Comparison of ENCODE assay signal across 1 cellular context in the genomic region with DNA sequence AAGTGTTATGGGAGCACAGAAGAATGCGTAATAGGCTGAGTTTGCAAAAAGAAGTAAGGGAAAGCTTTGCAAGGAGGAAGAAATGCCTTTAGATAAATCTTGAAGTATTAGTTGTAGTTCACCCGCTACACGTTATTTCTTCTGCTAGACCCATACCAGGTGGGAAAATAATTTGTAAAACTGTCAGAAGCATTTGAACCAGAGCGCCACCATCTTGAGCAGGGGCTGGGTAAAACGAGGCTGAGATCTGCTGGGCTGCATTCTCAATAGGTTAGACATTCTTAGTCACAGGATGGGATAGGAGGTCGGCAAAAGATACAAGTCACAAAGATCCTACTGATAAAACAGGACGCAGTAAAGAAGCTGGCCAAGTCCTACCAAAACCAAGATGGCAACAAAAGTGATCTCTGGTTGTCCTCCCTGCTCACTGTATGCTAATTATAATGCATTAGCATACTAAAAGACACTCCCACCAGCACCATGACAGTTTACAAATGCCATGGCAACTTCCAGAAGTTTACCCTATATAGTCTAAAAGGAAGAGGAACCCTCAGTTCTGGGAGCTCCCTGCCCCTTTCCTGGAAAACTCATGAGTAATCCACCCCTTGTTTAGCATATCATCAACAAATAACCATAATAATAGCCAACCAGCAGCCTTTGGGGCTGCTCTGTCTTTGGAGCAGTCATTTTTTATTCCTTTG.
TF ChIP-seq lines count a peak whose summit lies in the region.

No MANE protein-coding gene starts in this region.

TF ChIP-seq in K562, 482 proteins besides CTCF, POLR2A, EP300 and RAD21 (continued from another document and continues in another):
- TF ChIP-seq, protein P1, sequence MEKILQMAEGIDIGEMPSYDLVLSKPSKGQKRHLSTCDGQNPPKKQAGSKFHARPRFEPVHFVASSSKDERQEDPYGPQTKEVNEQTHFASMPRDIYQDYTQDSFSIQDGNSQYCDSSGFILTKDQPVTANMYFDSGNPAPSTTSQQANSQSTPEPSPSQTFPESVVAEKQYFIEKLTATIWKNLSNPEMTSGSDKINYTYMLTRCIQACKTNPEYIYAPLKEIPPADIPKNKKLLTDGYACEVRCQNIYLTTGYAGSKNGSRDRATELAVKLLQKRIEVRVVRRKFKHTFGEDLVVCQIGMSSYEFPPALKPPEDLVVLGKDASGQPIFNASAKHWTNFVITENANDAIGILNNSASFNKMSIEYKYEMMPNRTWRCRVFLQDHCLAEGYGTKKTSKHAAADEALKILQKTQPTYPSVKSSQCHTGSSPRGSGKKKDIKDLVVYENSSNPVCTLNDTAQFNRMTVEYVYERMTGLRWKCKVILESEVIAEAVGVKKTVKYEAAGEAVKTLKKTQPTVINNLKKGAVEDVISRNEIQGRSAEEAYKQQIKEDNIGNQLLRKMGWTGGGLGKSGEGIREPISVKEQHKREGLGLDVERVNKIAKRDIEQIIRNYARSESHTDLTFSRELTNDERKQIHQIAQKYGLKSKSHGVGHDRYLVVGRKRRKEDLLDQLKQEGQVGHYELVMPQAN (IDR thresholded peaks at IDR 0.05; ENCODE audit: borderline replicate concordance): no peak
- no peak for TF ChIP-seq PCBP1 (IDR thresholded peaks at IDR 0.05; ENCODE audit: low read depth, low read length, poor library complexity, severe bottlenecking)
- TF ChIP-seq TAL1 (IDR thresholded peaks at IDR 0.05): no peak
- no peak for TF ChIP-seq MTF1 (CRISPR knock-in tag; IDR thresholded peaks at IDR 0.05; ENCODE audit: borderline replicate concordance)
- no peak for TF ChIP-seq PCBP2 (IDR thresholded peaks at IDR 0.05; ENCODE audit: low read depth, low read length, poor library complexity, severe bottlenecking)
- TF ChIP-seq PRPF4 (IDR thresholded peaks at IDR 0.05; ENCODE audit: insufficient read depth, low read depth, low read length, poor library complexity, severe bottlenecking): no peak
- TF ChIP-seq NFYB (IDR thresholded peaks at IDR 0.05; ENCODE audit: extremely low read depth, insufficient read length): no peak
- TF ChIP-seq JUN (IDR thresholded peaks at IDR 0.05; ENCODE audit: borderline replicate concordance, low read depth, low read length): peak; percentile 44; the same call in 1 of the 2 replicates
- TF ChIP-seq JUN (CRISPR knock-in tag; IDR thresholded peaks at IDR 0.05; ENCODE audit: borderline replicate concordance): no peak
- TF ChIP-seq SMARCA4 (IDR thresholded peaks at IDR 0.05): no peak
- peak; percentile 94 for TF ChIP-seq MECOM (CRISPR knock-in tag; IDR thresholded peaks at IDR 0.05)
- TF ChIP-seq NRF1 (conservative IDR thresholded peaks at IDR 0.05 in 1 of 2, IDR thresholded peaks at IDR 0.05 in 1 of 2): 0 out of 4 replicates have a peak, but pooled peaks of 1 of the 2 experiments have one; percentile 22
- TF ChIP-seq SNIP1 (IDR thresholded peaks at IDR 0.05; ENCODE audit: low read depth): no peak
- TF ChIP-seq, protein P2, sequence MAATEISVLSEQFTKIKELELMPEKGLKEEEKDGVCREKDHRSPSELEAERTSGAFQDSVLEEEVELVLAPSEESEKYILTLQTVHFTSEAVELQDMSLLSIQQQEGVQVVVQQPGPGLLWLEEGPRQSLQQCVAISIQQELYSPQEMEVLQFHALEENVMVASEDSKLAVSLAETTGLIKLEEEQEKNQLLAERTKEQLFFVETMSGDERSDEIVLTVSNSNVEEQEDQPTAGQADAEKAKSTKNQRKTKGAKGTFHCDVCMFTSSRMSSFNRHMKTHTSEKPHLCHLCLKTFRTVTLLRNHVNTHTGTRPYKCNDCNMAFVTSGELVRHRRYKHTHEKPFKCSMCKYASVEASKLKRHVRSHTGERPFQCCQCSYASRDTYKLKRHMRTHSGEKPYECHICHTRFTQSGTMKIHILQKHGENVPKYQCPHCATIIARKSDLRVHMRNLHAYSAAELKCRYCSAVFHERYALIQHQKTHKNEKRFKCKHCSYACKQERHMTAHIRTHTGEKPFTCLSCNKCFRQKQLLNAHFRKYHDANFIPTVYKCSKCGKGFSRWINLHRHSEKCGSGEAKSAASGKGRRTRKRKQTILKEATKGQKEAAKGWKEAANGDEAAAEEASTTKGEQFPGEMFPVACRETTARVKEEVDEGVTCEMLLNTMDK (IDR thresholded peaks at IDR 0.05; ENCODE audit: borderline replicate concordance, insufficient read depth, low read depth, low read length, poor library complexity, severe bottlenecking): no peak
- TF ChIP-seq, protein P3, sequence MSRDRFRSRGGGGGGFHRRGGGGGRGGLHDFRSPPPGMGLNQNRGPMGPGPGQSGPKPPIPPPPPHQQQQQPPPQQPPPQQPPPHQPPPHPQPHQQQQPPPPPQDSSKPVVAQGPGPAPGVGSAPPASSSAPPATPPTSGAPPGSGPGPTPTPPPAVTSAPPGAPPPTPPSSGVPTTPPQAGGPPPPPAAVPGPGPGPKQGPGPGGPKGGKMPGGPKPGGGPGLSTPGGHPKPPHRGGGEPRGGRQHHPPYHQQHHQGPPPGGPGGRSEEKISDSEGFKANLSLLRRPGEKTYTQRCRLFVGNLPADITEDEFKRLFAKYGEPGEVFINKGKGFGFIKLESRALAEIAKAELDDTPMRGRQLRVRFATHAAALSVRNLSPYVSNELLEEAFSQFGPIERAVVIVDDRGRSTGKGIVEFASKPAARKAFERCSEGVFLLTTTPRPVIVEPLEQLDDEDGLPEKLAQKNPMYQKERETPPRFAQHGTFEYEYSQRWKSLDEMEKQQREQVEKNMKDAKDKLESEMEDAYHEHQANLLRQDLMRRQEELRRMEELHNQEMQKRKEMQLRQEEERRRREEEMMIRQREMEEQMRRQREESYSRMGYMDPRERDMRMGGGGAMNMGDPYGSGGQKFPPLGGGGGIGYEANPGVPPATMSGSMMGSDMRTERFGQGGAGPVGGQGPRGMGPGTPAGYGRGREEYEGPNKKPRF (IDR thresholded peaks at IDR 0.05; ENCODE audit: low read depth, low read length): no peak
- TF ChIP-seq CREB1 (IDR thresholded peaks at IDR 0.05): no peak
- no peak for TF ChIP-seq CREB1 (CRISPR knock-in tag; IDR thresholded peaks at IDR 0.05)
- TF ChIP-seq PYGO2 (tag; IDR thresholded peaks at IDR 0.05): peak; percentile 90
- TF ChIP-seq, protein P4, sequence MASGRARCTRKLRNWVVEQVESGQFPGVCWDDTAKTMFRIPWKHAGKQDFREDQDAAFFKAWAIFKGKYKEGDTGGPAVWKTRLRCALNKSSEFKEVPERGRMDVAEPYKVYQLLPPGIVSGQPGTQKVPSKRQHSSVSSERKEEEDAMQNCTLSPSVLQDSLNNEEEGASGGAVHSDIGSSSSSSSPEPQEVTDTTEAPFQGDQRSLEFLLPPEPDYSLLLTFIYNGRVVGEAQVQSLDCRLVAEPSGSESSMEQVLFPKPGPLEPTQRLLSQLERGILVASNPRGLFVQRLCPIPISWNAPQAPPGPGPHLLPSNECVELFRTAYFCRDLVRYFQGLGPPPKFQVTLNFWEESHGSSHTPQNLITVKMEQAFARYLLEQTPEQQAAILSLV (tag; IDR thresholded peaks at IDR 0.05): peak; percentile 98
- TF ChIP-seq HEY1 (CRISPR knock-in tag; IDR thresholded peaks at IDR 0.05; ENCODE audit: borderline replicate concordance): no peak
- TF ChIP-seq ZNF146 (CRISPR knock-in tag; IDR thresholded peaks at IDR 0.05; ENCODE audit: unreplicated experiment): no peak
- no peak for TF ChIP-seq EP400 (IDR thresholded peaks at IDR 0.05)
- no peak for TF ChIP-seq MEF2A (IDR thresholded peaks at IDR 0.05; ENCODE audit: control insufficient read depth, low read depth, low read length)
- peak; percentile 94 for TF ChIP-seq ILK (tag; IDR thresholded peaks at IDR 0.05; ENCODE audit: borderline replicate concordance, low read depth)
- TF ChIP-seq NR1H2 (CRISPR knock-in tag; IDR thresholded peaks at IDR 0.05): no peak
- no peak; the same call in 1 of the 2 replicates for TF ChIP-seq NFIX (CRISPR knock-in tag; IDR thresholded peaks at IDR 0.05; ENCODE audit: low read depth)
- TF ChIP-seq SRSF1 (IDR thresholded peaks at IDR 0.05; ENCODE audit: low read depth, low read length): no peak
- peak in 1 of 2 experiments; percentile 96; a peak in 2 of 4 replicates for TF ChIP-seq MAZ (CRISPR knock-in tag; conservative IDR thresholded peaks at IDR 0.05 in 1 of 2, IDR thresholded peaks at IDR 0.05 in 1 of 2)
- TF ChIP-seq ZBTB8A (IDR thresholded peaks at IDR 0.05; ENCODE audit: partially characterized antibody): no peak
- no peak for TF ChIP-seq FOXK2 (conservative IDR thresholded peaks at IDR 0.05 in 1 of 2, IDR thresholded peaks at IDR 0.05 in 1 of 2; ENCODE audit: low read depth in 2 of 2)
- TF ChIP-seq, protein P5, sequence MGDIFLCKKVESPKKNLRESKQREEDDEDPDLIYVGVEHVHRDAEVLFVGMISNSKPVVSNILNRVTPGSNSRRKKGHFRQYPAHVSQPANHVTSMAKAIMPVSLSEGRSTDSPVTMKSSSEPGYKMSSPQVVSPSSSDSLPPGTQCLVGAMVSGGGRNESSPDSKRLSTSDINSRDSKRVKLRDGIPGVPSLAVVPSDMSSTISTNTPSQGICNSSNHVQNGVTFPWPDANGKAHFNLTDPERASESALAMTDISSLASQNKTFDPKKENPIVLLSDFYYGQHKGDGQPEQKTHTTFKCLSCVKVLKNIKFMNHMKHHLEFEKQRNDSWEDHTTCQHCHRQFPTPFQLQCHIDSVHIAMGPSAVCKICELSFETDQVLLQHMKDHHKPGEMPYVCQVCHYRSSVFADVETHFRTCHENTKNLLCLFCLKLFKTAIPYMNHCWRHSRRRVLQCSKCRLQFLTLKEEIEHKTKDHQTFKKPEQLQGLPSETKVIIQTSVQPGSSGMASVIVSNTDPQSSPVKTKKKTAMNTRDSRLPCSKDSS (IDR thresholded peaks at IDR 0.05; ENCODE audit: low read depth, partially characterized antibody): no peak
- no peak for TF ChIP-seq RBM15 (IDR thresholded peaks at IDR 0.05; ENCODE audit: insufficient read depth, low read length)
- TF ChIP-seq, protein P6, sequence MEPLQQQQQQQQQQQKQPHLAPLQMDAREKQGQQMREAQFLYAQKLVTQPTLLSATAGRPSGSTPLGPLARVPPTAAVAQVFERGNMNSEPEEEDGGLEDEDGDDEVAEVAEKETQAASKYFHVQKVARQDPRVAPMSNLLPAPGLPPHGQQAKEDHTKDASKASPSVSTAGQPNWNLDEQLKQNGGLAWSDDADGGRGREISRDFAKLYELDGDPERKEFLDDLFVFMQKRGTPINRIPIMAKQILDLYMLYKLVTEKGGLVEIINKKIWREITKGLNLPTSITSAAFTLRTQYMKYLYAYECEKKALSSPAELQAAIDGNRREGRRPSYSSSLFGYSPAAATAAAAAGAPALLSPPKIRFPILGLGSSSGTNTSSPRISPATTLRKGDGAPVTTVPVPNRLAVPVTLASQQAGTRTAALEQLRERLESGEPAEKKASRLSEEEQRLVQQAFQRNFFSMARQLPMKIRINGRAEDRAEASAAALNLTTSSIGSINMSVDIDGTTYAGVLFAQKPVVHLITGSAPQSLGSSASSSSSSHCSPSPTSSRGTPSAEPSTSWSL (CRISPR knock-in tag; IDR thresholded peaks at IDR 0.05; ENCODE audit: borderline replicate concordance): no peak
- TF ChIP-seq, protein P7, sequence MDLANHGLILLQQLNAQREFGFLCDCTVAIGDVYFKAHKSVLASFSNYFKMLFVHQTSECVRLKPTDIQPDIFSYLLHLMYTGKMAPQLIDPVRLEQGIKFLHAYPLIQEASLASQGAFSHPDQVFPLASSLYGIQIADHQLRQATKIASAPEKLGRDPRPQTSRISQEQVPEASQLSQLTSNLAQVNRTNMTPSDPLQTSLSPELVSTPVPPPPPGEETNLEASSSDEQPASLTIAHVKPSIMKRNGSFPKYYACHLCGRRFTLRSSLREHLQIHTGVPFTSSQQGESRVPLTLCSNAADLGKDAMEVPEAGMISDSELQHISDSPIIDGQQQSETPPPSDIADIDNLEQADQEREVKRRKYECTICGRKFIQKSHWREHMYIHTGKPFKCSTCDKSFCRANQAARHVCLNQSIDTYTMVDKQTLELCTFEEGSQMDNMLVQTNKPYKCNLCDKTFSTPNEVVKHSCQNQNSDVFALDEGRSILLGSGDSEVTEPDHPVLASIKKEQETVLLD (IDR thresholded peaks at IDR 0.05): no peak
- TF ChIP-seq, protein P8, sequence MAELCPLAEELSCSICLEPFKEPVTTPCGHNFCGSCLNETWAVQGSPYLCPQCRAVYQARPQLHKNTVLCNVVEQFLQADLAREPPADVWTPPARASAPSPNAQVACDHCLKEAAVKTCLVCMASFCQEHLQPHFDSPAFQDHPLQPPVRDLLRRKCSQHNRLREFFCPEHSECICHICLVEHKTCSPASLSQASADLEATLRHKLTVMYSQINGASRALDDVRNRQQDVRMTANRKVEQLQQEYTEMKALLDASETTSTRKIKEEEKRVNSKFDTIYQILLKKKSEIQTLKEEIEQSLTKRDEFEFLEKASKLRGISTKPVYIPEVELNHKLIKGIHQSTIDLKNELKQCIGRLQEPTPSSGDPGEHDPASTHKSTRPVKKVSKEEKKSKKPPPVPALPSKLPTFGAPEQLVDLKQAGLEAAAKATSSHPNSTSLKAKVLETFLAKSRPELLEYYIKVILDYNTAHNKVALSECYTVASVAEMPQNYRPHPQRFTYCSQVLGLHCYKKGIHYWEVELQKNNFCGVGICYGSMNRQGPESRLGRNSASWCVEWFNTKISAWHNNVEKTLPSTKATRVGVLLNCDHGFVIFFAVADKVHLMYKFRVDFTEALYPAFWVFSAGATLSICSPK (IDR thresholded peaks at IDR 0.05; ENCODE audit: borderline replicate concordance): no peak
- TF ChIP-seq, protein P9, sequence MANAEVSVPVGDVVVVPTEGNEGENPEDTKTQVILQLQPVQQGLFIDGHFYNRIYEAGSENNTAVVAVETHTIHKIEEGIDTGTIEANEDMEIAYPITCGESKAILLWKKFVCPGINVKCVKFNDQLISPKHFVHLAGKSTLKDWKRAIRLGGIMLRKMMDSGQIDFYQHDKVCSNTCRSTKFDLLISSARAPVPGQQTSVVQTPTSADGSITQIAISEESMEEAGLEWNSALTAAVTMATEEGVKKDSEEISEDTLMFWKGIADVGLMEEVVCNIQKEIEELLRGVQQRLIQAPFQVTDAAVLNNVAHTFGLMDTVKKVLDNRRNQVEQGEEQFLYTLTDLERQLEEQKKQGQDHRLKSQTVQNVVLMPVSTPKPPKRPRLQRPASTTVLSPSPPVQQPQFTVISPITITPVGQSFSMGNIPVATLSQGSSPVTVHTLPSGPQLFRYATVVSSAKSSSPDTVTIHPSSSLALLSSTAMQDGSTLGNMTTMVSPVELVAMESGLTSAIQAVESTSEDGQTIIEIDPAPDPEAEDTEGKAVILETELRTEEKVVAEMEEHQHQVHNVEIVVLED (CRISPR knock-in tag; IDR thresholded peaks at IDR 0.05): peak; percentile 32; the same call in 1 of the 2 replicates
- TF ChIP-seq SIN3A (IDR thresholded peaks at IDR 0.05; ENCODE audit: borderline replicate concordance in 2 of 2, control insufficient read depth in 1 of 2, low read depth in 2 of 2, low read length in 2 of 2): no peak
- TF ChIP-seq RFX5 (IDR thresholded peaks at IDR 0.05; ENCODE audit: low read depth, low read length): no peak
- TF ChIP-seq ZKSCAN1 (IDR thresholded peaks at IDR 0.05; ENCODE audit: low read depth, low read length): no peak
- TF ChIP-seq, protein P10, sequence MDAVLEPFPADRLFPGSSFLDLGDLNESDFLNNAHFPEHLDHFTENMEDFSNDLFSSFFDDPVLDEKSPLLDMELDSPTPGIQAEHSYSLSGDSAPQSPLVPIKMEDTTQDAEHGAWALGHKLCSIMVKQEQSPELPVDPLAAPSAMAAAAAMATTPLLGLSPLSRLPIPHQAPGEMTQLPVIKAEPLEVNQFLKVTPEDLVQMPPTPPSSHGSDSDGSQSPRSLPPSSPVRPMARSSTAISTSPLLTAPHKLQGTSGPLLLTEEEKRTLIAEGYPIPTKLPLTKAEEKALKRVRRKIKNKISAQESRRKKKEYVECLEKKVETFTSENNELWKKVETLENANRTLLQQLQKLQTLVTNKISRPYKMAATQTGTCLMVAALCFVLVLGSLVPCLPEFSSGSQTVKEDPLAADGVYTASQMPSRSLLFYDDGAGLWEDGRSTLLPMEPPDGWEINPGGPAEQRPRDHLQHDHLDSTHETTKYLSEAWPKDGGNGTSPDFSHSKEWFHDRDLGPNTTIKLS (IDR thresholded peaks at IDR 0.05; ENCODE audit: borderline replicate concordance, low read depth): no peak
